In genomic region chr7:20153567-20153966, GRCh38 we compare ENCODE assay signal across 1 cellular context.
TF ChIP-seq lines count a peak whose summit lies in the region.

No MANE protein-coding gene starts in this region.

TF ChIP-seq in WTC11, 78 proteins besides CTCF, POLR2A, EP300 and RAD21 (continued from another document):
- no peak for TF ChIP-seq PRDM15 (CRISPR knock-in tag; IDR thresholded peaks at IDR 0.05)
- no peak for TF ChIP-seq ZNF281 (CRISPR knock-in tag; IDR thresholded peaks at IDR 0.05)
- TF ChIP-seq HMGA2 (CRISPR knock-in tag; IDR thresholded peaks at IDR 0.05) = no peak
- no peak for TF ChIP-seq NR2C2 (CRISPR knock-in tag; IDR thresholded peaks at IDR 0.05)
- no peak for TF ChIP-seq ZMAT4 (CRISPR knock-in tag; IDR thresholded peaks at IDR 0.05)
- TF ChIP-seq KAT7 (CRISPR knock-in tag; IDR thresholded peaks at IDR 0.05; ENCODE audit: borderline replicate concordance) = no peak
- no peak for TF ChIP-seq CDX4 (CRISPR knock-in tag; IDR thresholded peaks at IDR 0.05; ENCODE audit: borderline replicate concordance)
- TF ChIP-seq MAX (CRISPR knock-in tag; IDR thresholded peaks at IDR 0.05) = no peak
- no peak for TF ChIP-seq NFATC4 (CRISPR knock-in tag; IDR thresholded peaks at IDR 0.05)
- no peak for TF ChIP-seq TP53 (CRISPR knock-in tag; IDR thresholded peaks at IDR 0.05)
- TF ChIP-seq CREM (CRISPR knock-in tag; IDR thresholded peaks at IDR 0.05) = no peak
- TF ChIP-seq MYBL2 (CRISPR knock-in tag; IDR thresholded peaks at IDR 0.05) = no peak
- TF ChIP-seq ZNF512 (CRISPR knock-in tag; IDR thresholded peaks at IDR 0.05; ENCODE audit: borderline replicate concordance) = no peak
